Comparison of ENCODE assay signal across 30 cellular contexts in genomic region chr6:131191590-131191989, GRCh38. TPM values are rescaled to one million over a fixed set of nuclear protein-coding genes. Genes with fewer than 3 reads are reported as not detected.
A peak's percentile ranks its signal among the peaks of the same experiment; 100 is the strongest.
DNase-seq lines count a peak whose midpoint lies in the region; TF ChIP-seq lines count a peak whose summit lies in the region.
"Had no signal": no experiment of that assay in that cellular context is flagged by ENCODE, and none has a peak within 500 bp of the region (broad histone marks: within the 10 kb centered on the region; RNA-seq: fewer than 3 reads in every experiment).

No MANE protein-coding gene starts in this region.

- H3K4me3 ChIP-seq in HEK293 (ENCODE audit: low read depth, low read length) (no peak overlapping the region), OCI-LY7 (ENCODE audit: low read depth, low read length, poor library complexity, severe bottlenecking) (no peak overlapping the region)
- H3K4me3 ChIP-seq: A549; BLaER1; BLaER1 treated with 17β-estradiol and CSF1 and Interleukin-3, amounts not matched to agents 10 nM and 100 nM had no signal

- BruUV-seq in OCI-LY7 (replicated peaks; lab: Mats Ljungman, UMichigan), result no TSS peak

- CTCF ChIA-PET in HEK293 (lab: Yijun Ruan, JAX) (interaction anchor here (0.9 to 1.2 kb wide), 2 partner anchors 8 to 11 kb away, joined by 3 read pairs; no protein-coding TSS in a partner anchor), OCI-LY7 (lab: Charles Lee; ENCODE audit: unreplicated experiment) (no interaction called here)

- no peak for TF ChIP-seq RAD21 in Ishikawa (IDR thresholded peaks at IDR 0.05; ENCODE audit: low read depth)

- TF ChIP-seq CTCF in HEK293 (tag by site-specific recombination; IDR thresholded peaks at IDR 0.05) (no peak), OCI-LY7 (conservative IDR thresholded peaks at IDR 0.05; ENCODE audit: low read length) (no peak)

- H3K4me1 ChIP-seq in HEK293 (ENCODE audit: control insufficient read depth, insufficient read depth, low read length) (no peaks in the 10 kb centered on the region), OCI-LY7 (ENCODE audit: insufficient read depth, low read length, poor library complexity, severe bottlenecking) (no peaks in the 10 kb centered on the region)
- H3K4me1 ChIP-seq: A549, BE2C, Caco-2 had no signal

- H4K20me1 ChIP-seq in OCI-LY7 (ENCODE audit: insufficient read depth, low read length), result no peaks in the 10 kb centered on the region
- H4K20me1 ChIP-seq: BLaER1; BLaER1 treated with 17β-estradiol and CSF1 and Interleukin-3, amounts not matched to agents 10 nM and 100 nM had no signal

- intact Hi-C loops in OCI-LY7 (cut with micrococcal nuclease; ENCODE audit: unreplicated experiment), result loop anchor here (10.0 kb wide), 1 partner anchor 307 kb away; no protein-coding TSS in a partner anchor

- POLR2A ChIA-PET in HEK293 (lab: Yijun Ruan, JAX), result no interaction called here
- POLR2A ChIA-PET in OCI-LY7 (lab: Charles Lee), result interaction anchor here (0.7 kb wide), 2 partner anchors 8 to 281 kb away, joined by 3 to 6 read pairs; no protein-coding TSS in a partner anchor

- no peak overlapping the region for H3K4me2 ChIP-seq in OCI-LY7 (ENCODE audit: low read length)
- H3K4me2 ChIP-seq: A549 had no signal

- no peaks in the 10 kb centered on the region for H3K9me3 ChIP-seq in HEK293 (ENCODE audit: control insufficient read depth, insufficient read depth, low read depth, low read length)
- H3K9me3 ChIP-seq in OCI-LY7 (ENCODE audit: low read length), result peaks cover 20% of the 10 kb centered on the region
- H3K9me3 ChIP-seq: A549, BE2C, Caco-2 had no signal

- H3K9me2 ChIP-seq in OCI-LY7 (ENCODE audit: insufficient read depth, low read length), result no peaks in the 10 kb centered on the region

- no peak overlapping the region for H3K27ac ChIP-seq in HEK293 (ENCODE audit: extremely low read depth, low read depth, low read length)
- H3K27ac ChIP-seq in OCI-LY7 (ENCODE audit: low read depth, low read length, poor library complexity, severe bottlenecking), result no peak overlapping the region
- H3K27ac ChIP-seq: 22Rv1; A549; BLaER1; BLaER1 treated with 17β-estradiol and CSF1 and Interleukin-3, amounts not matched to agents 10 nM and 100 nM; C4-2B had no signal

- H3K36me3 ChIP-seq in HEK293 (ENCODE audit: control insufficient read depth in 2 of 2, insufficient read depth in 1 of 2, low read length in 2 of 2) (no peaks in the 10 kb centered on the region), OCI-LY7 (ENCODE audit: insufficient read depth, low read length) (no peaks in the 10 kb centered on the region; the same call in 1 of the 2 replicates)
- H3K36me3 ChIP-seq: BE2C, BLaER1 had no signal

- H2AFZ ChIP-seq in OCI-LY7 (ENCODE audit: low read length), result no peak overlapping the region

- TF ChIP-seq EP300 in Ishikawa (IDR thresholded peaks at IDR 0.05; ENCODE audit: borderline replicate concordance), result no peak

- no peaks in the 10 kb centered on the region for H3K79me2 ChIP-seq in OCI-LY7 (ENCODE audit: insufficient read depth, low read depth, low read length)

- peak; percentile 7 for DNase-seq in myocyte (ENCODE audit: low read depth)
- DNase-seq in EL, result no peak
- no peak for DNase-seq in NCI-H2171 (lab: John Stamatoyannopoulos, UW)
- DNase-seq in OCI-LY7 (ENCODE audit: low spot score), result no peak
- DNase-seq: 8988T; ACHN; AML-193; BE2C; C1 segment of cervical spinal cord; Caco-2; Calu3; CD4-positive, alpha-beta memory T cell; CD4-positive, alpha-beta T cell; CD4-positive, CD25-positive, alpha-beta regulatory T cell; CD8-positive, alpha-beta memory T cell; CD8-positive, alpha-beta T cell; COR-L47; DMS 273 treated with DMSO at 0.1 percent for 48 hours; DMS153; DMS53; DMS79; DMS79 treated with DMSO at 0.1 percent for 48 hours; DND-41 had no signal

TF ChIP-seq in HEK293, 187 proteins besides CTCF, POLR2A, EP300 and RAD21:
- TF ChIP-seq EGR2 (tag by site-specific recombination; IDR thresholded peaks at IDR 0.05; ENCODE audit: low read depth), result no peak
- TF ChIP-seq ZNF341 (tag by site-specific recombination; IDR thresholded peaks at IDR 0.05; ENCODE audit: low read depth), result no peak
- peak; percentile 69 for TF ChIP-seq REST (tag by site-specific recombination; IDR thresholded peaks at IDR 0.05)

TF ChIP-seq in Ishikawa, 13 proteins besides CTCF, POLR2A, EP300 and RAD21:
- no peak for TF ChIP-seq TCF12 (IDR thresholded peaks at IDR 0.05; ENCODE audit: low read depth)
- no peak for TF ChIP-seq TAF1 (IDR thresholded peaks at IDR 0.05; ENCODE audit: low read depth)
- TF ChIP-seq REST (IDR thresholded peaks at IDR 0.05; ENCODE audit: low read depth), result peak; percentile 53; the same call in 1 of the 2 replicates
- TF ChIP-seq MAX (IDR thresholded peaks at IDR 0.05), result no peak

RNA-seq across cellular contexts. Expression of gene AKAP7, which starts 56.3 kb away (rescaled TPM):
- total RNA-seq in myocyte (2.4 and 4.2 TPM in 2 replicates), OCI-LY7 (2022) (6.9 and 11.0 TPM in 2 replicates)
- polyA plus RNA-seq in myocyte (2012), result 1.9 TPM
- 3.8 and 5.6 TPM in 2 replicates for total RNA-seq in OCI-LY7 (2014; rRNA removed; shearing (Covaris generic))
